In the genomic region with DNA sequence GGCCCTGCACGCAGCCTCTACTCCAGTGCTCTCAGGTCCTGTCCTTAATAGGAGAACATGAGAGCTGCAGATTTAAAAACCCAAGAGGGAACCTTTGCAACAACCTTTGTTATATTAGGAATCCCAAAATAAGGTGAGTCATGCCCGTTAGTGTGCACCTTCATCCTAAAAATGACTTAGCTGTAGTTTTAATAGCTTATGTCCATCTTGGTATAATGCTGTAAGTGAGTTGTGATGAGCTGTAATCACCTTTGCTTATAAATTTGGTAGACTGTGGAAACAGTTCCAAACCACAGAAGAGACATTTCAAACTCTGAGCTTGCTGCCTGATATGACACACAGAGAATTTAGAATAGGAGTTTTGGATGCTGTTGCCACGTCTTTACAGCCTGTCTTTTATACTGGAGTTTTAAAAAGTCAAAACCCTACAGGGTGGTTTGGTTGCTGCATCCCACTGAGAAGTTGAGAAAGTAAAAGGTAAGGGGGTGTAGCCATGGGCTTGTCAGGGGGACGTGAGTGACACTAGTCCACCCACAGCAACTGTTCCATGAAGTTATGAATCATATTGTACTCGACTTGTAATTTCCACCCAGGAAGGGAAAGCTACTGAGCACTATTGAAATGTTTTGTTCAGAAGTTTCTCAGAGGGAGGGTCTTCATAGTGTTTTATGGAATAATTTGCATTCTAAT, we compare ENCODE assay signal across 23 cellular contexts. TPM values are rescaled to one million over a fixed set of nuclear protein-coding genes. Genes with fewer than 3 reads are reported as not detected.
DNase-seq lines count a peak whose midpoint lies in the region; ATAC-seq and TF ChIP-seq lines count a peak whose summit lies in the region.
"Had no signal": no experiment of that assay in that cellular context is flagged by ENCODE, and none has a peak within 500 bp of the region (broad histone marks: within the 10 kb centered on the region; RNA-seq: fewer than 3 reads in every experiment).

No MANE protein-coding gene starts in this region.

- no peaks in the 10 kb centered on the region for H3K36me3 Mint-ChIP-seq in activated CD8-positive, alpha-beta memory T cell treated with anti-CD3 and anti-CD28 coated beads, Interleukin-2, amount 10 ng/mL, durations not matched to agents 7 days and 5 days
- peaks cover 2% of the 10 kb centered on the region for H3K36me3 Mint-ChIP-seq in T-helper 2 cell treated with Interferon-gamma antibody and Interleukin-4, amounts not matched to agents 5 μg/mL and 100 μg/mL, for 36 hours (ENCODE audit: low read depth)

- H3K9ac ChIP-seq in GM23248: no peak overlapping the region

- no peaks in the 10 kb centered on the region for H3K27me3 ChIP-seq in GM23248 (replicated peaks; ENCODE audit: insufficient read depth)
- H3K27me3 ChIP-seq in osteoblast (ENCODE audit: insufficient read depth, low read length): peaks cover 12% of the 10 kb centered on the region
- H3K27me3 ChIP-seq in prostate gland (replicated peaks; ENCODE audit: insufficient read depth): no peaks in the 10 kb centered on the region
- H3K27me3 ChIP-seq: esophagus muscularis mucosa, gastroesophageal sphincter had no signal

- no peaks in the 10 kb centered on the region for H3F3A ChIP-seq in GM23248 (ENCODE audit: insufficient read depth)

- no peaks in the 10 kb centered on the region for H3K9me2 ChIP-seq in GM23248 (ENCODE audit: insufficient read depth)

- H3K27ac ChIP-seq in GM23248: no peak overlapping the region
- no peak overlapping the region for H3K27ac ChIP-seq in osteoblast (ENCODE audit: low read depth, low read length)
- no peak overlapping the region for H3K27ac ChIP-seq in prostate gland
- H3K27ac ChIP-seq: esophagus muscularis mucosa, gastroesophageal sphincter, lower lobe of right lung had no signal

- CTCF ChIA-PET in activated CD8-positive, alpha-beta memory T cell treated with anti-CD3 and anti-CD28 coated beads, Interleukin-2, amount 10 ng/mL, durations not matched to agents 7 days and 5 days (lab: Charles Lee): interaction anchor here (1.2 to 1.3 kb wide), 2 partner anchors 10 to 13 kb away, joined by 3 read pairs; no protein-coding TSS in a partner anchor

- intact Hi-C loops in prostate gland (cut with DNase I): no loop called here

- H3K4me2 ChIP-seq in GM23248 (ENCODE audit: unreplicated experiment) (no peak overlapping the region), osteoblast (ENCODE audit: insufficient read depth, low read length) (no peak overlapping the region)

- 31 to 33% methylated on average over 5 of the region's 5 CpGs for WGBS in GM23248 (ENCODE audit: low coverage in 1 of 2, low lambda C conversion rate in 2 of 2, missing lambda C conversion rate in 2 of 2), 2 experiments
- 77% methylated on average over 5 of the region's 5 CpGs for WGBS in prostate gland

- H3K4me1 Mint-ChIP-seq in activated CD8-positive, alpha-beta memory T cell treated with anti-CD3 and anti-CD28 coated beads, Interleukin-2, amount 10 ng/mL, durations not matched to agents 7 days and 5 days: peaks cover 21% of the 10 kb centered on the region
- H3K4me1 Mint-ChIP-seq in T-helper 2 cell treated with Interferon-gamma antibody and Interleukin-4, amounts not matched to agents 5 μg/mL and 100 μg/mL, for 36 hours (ENCODE audit: low read depth): peaks cover 31% of the 10 kb centered on the region

- no peaks in the 10 kb centered on the region for H4K20me1 ChIP-seq in GM23248 (ENCODE audit: insufficient read depth)
- no peaks in the 10 kb centered on the region for H4K20me1 ChIP-seq in osteoblast (ENCODE audit: insufficient read depth, low read length)

- peak overlapping the region; percentile 30 for H3K27ac Mint-ChIP-seq in activated CD8-positive, alpha-beta memory T cell treated with anti-CD3 and anti-CD28 coated beads, Interleukin-2, amount 10 ng/mL, durations not matched to agents 7 days and 5 days
- no peak overlapping the region for H3K27ac Mint-ChIP-seq in T-helper 2 cell treated with Interferon-gamma antibody and Interleukin-4, amounts not matched to agents 5 μg/mL and 100 μg/mL, for 36 hours

- H3K79me2 ChIP-seq in GM23248 (ENCODE audit: insufficient read depth): no peaks in the 10 kb centered on the region
- no peaks in the 10 kb centered on the region for H3K79me2 ChIP-seq in osteoblast (ENCODE audit: insufficient read depth, low read length)

- H3K27me3 Mint-ChIP-seq in activated CD8-positive, alpha-beta memory T cell treated with anti-CD3 and anti-CD28 coated beads, Interleukin-2, amount 10 ng/mL, durations not matched to agents 7 days and 5 days: peaks cover under 1% of the 10 kb centered on the region
- H3K27me3 Mint-ChIP-seq in T-helper 2 cell treated with Interferon-gamma antibody and Interleukin-4, amounts not matched to agents 5 μg/mL and 100 μg/mL, for 36 hours (ENCODE audit: low read depth): peaks cover 1% of the 10 kb centered on the region

- no peaks in the 10 kb centered on the region for H3K9me3 Mint-ChIP-seq in activated CD8-positive, alpha-beta memory T cell treated with anti-CD3 and anti-CD28 coated beads, Interleukin-2, amount 10 ng/mL, durations not matched to agents 7 days and 5 days (ENCODE audit: low read depth)
- H3K9me3 Mint-ChIP-seq in T-helper 2 cell treated with Interferon-gamma antibody and Interleukin-4, amounts not matched to agents 5 μg/mL and 100 μg/mL, for 36 hours: peaks cover 9% of the 10 kb centered on the region

- H2AFZ ChIP-seq in GM23248 (peak overlapping the region; percentile 40; the same call in 1 of the 2 replicates), osteoblast (ENCODE audit: low read length) (no peak overlapping the region)

- H3K36me3 ChIP-seq in GM23248 (ENCODE audit: low read depth) (no peaks in the 10 kb centered on the region), osteoblast (ENCODE audit: insufficient read depth, low read length) (no peaks in the 10 kb centered on the region), prostate gland (no peaks in the 10 kb centered on the region)
- H3K36me3 ChIP-seq: esophagus muscularis mucosa, gastroesophageal sphincter, lower lobe of right lung had no signal

- H3K4me1 ChIP-seq in GM23248 (ENCODE audit: insufficient read depth) (peaks cover 13% of the 10 kb centered on the region; the same call in 1 of the 2 replicates), osteoblast (ENCODE audit: insufficient read depth, low read length) (no peaks in the 10 kb centered on the region), prostate gland (replicated peaks) (no peaks in the 10 kb centered on the region)
- H3K4me1 ChIP-seq: gastroesophageal sphincter, lower lobe of right lung had no signal

- no peak overlapping the region for H3K4me3 ChIP-seq in GM23248
- no peak overlapping the region for H3K4me3 ChIP-seq in osteoblast (ENCODE audit: insufficient read depth, low read length)
- H3K4me3 ChIP-seq in prostate gland: no peak overlapping the region
- H3K4me3 ChIP-seq: esophagus muscularis mucosa, gastroesophageal sphincter, lower lobe of right lung, mucosa of descending colon had no signal

- DNase-seq in activated CD8-positive, alpha-beta memory T cell treated with anti-CD3 and anti-CD28 coated beads, Interleukin-2, amount 10 ng/mL, durations not matched to agents 7 days and 5 days: no peak
- DNase-seq in activated CD8-positive, alpha-beta memory T cell treated with anti-CD3 and anti-CD28 coated beads for 24 hours: no peak
- DNase-seq in GM23248 (peak; percentile 35), osteoblast (ENCODE audit: insufficient read length, low spot score, missing footprints) (peak; percentile 83), omental fat pad (ENCODE audit: low spot score) (no peak), prostate gland (ENCODE audit: low spot score) (no peak)
- DNase-seq in T-helper 2 cell treated with Interferon-gamma antibody and Interleukin-4, amounts not matched to agents 5 μg/mL and 100 μg/mL, for 36 hours (ENCODE audit: low spot score): peak; percentile 55
- DNase-seq: activated CD4-positive, CD25-positive, alpha-beta regulatory T cell; activated CD8-positive, alpha-beta memory T cell treated with anti-CD3 and anti-CD28 coated beads, Interleukin-2, amount 50 U/mL, for 48 hours; C1 segment of cervical spinal cord; Calu3; kidney; lower lobe of right lung; mucosa of descending colon; NCI-H1105; NCI-H2081; NCI-H82; Right ventricle myocardium superior; substantia nigra had no signal

- peak; percentile 45 for ATAC-seq in activated CD8-positive, alpha-beta memory T cell treated with anti-CD3 and anti-CD28 coated beads, Interleukin-2, amount 10 ng/mL, durations not matched to agents 7 days and 5 days
- no peak for ATAC-seq in HG02610 (IDR thresholded peaks at IDR 0.05; ENCODE audit: unreplicated experiment)
- ATAC-seq in omental fat pad (ENCODE audit: low FRiP score): no peak
- ATAC-seq: gastroesophageal sphincter, lower lobe of right lung, mucosa of descending colon had no signal

- TF ChIP-seq POLR2A in prostate gland (IDR thresholded peaks at IDR 0.05): no peak

- in situ Hi-C loops in GM23248 (cut with MboI): no loop called here

- H3K9me3 ChIP-seq in GM23248 (ENCODE audit: low read depth) (no peaks in the 10 kb centered on the region), osteoblast (ENCODE audit: low read depth, low read length) (no peaks in the 10 kb centered on the region), prostate gland (no peaks in the 10 kb centered on the region)
- H3K9me3 ChIP-seq: esophagus muscularis mucosa, gastroesophageal sphincter, lower lobe of right lung, mucosa of descending colon had no signal

- no peak overlapping the region for H3K4me3 Mint-ChIP-seq in activated CD8-positive, alpha-beta memory T cell treated with anti-CD3 and anti-CD28 coated beads, Interleukin-2, amount 10 ng/mL, durations not matched to agents 7 days and 5 days
- H3K4me3 Mint-ChIP-seq in T-helper 2 cell treated with Interferon-gamma antibody and Interleukin-4, amounts not matched to agents 5 μg/mL and 100 μg/mL, for 36 hours: no peak overlapping the region
- H3K4me3 Mint-ChIP-seq: neural crest cell had no signal

- TF ChIP-seq CTCF in osteoblast (IDR thresholded peaks at IDR 0.05; ENCODE audit: extremely low read depth, low read depth, low read length) (no peak), omental fat pad (IDR thresholded peaks at IDR 0.05) (no peak), prostate gland (IDR thresholded peaks at IDR 0.05) (no peak)

RNA-seq across cellular contexts. Expression of a gene that starts 27.4 kb away (rescaled TPM):
- 100 to 1,000 TPM; 111 to 133 TPM for total RNA-seq in activated CD8-positive, alpha-beta memory T cell treated with anti-CD3 and anti-CD28 coated beads, Interleukin-2, amount 10 ng/mL, durations not matched to agents 7 days and 5 days
- 97.3 and 133 TPM in 2 replicates for total RNA-seq in GM23248 (2014; rRNA removed; shearing (Covaris generic))
- 120 and 121 TPM in 2 replicates for polyA plus RNA-seq in GM23248 (2016; fragmentation: Nextera tagmentation; extraction: Ambion mirVana)
- 72.7 and 76.0 TPM in 2 replicates for total RNA-seq in osteoblast
- 10 to 100 TPM; 42.7 to 58.7 (median 56.0) TPM for total RNA-seq in omental fat pad
- total RNA-seq in prostate gland: 100 to 1,000 TPM in 1 of 2 donors, 10 to 100 TPM in 1; 90.1 to 197 TPM

Comparison
In these comparisons a context has a peak if more than half of its experiments do, and no peak if none do; other contexts are left out.
1. DNase-seq: peak in GM23248 (single experiment), T-helper 2 cell treated with Interferon-gamma antibody and Interleukin-4, amounts not matched to agents 5 μg/mL and 100 μg/mL, for 36 hours (single experiment) and osteoblast (single experiment); none in activated CD8-positive, alpha-beta memory T cell treated with anti-CD3 and anti-CD28 coated beads, Interleukin-2, amount 10 ng/mL, durations not matched to agents 7 days and 5 days (single experiment), activated CD8-positive, alpha-beta memory T cell treated with anti-CD3 and anti-CD28 coated beads for 24 hours (single experiment), omental fat pad (single experiment) and prostate gland (single experiment).